ENCODE assay signal across 8 cellular contexts in the genomic region with DNA sequence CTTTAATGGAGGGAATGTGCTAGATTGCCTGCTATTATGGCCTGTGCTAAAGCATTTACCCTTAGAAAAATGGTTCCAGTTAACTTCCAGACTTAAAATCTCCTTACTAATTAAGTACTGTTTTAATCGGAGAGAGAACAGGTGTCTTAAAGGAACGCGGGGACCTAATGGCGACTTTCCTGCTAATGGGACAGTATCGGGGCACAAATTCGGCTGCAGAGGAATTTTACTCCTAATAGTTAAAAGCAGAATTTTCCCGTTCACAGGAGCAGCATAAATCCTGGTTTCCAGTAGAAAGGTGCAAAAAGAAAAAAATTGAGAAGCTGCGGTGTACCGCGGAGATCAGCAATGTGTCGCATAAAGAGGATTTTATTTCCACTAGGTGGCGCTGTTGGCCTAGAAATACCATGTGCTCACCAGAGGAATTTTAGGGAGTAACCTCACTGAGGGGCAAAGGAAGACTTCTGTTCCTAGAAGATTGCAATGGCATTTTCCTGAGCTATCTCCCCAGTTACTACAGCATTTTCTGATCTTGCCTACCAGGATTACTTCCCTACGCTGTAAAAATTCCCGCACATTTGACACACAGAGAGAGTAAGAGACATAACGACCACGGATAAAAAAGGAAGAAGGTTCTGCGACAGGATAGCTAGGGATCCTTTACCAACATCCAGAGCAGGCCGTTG.
A peak's percentile ranks its signal among the peaks of the same experiment; 100 is the strongest.
DNase-seq lines count a peak whose midpoint lies in the region; ATAC-seq and TF ChIP-seq lines count a peak whose summit lies in the region.

No MANE protein-coding gene starts in this region.

- no peak overlapping the region for H3K27ac ChIP-seq in VCaP

- TF ChIP-seq CTCF in VCaP (conservative IDR thresholded peaks at IDR 0.05): peak; percentile 72
- TF ChIP-seq CTCF in cardiac fibroblast (IDR thresholded peaks at IDR 0.05; ENCODE audit: low read depth, low read length): peak; percentile 44

- peak; percentile 26 for DNase-seq in activated T-cell treated with anti-CD3 and anti-CD28 coated beads for 1 hour (ENCODE audit: low read depth)
- no peak for DNase-seq in activated T-cell treated with anti-CD3 and anti-CD28 coated beads, Interleukin-2, amount 50 U/mL, for 1 hour
- DNase-seq in NCI-H1417 (lab: John Stamatoyannopoulos, UW): peak; percentile 27 to 70 (median 65)
- DNase-seq in cardiac fibroblast (ENCODE audit: low read depth in 2 of 2): peak; percentile 78 to 80
- DNase-seq in kidney tubule cell (ENCODE audit: low spot score): peak; percentile 60
- peak; percentile 25 to 41 for DNase-seq in stimulated activated CD4-positive, alpha-beta T cell treated with anti-CD3 and anti-CD28 coated beads, Interleukin-4, amount 100 ng/mL, for 48 hours (ENCODE audit: low read depth in 2 of 2)

- ATAC-seq in HG03442 (IDR thresholded peaks at IDR 0.05; ENCODE audit: unreplicated experiment): no peak

- H3K4me3 ChIP-seq in cardiac fibroblast (replicated peaks in 1 of 2; ENCODE audit: low read depth in 2 of 2, low read length in 2 of 2): no peak overlapping the region
